Comparison of ENCODE assay signal across 19 cellular contexts in genomic region chr1:231729541-231729940, GRCh38.
"Had no signal": no experiment of that assay in that cellular context is flagged by ENCODE, and none has a peak within 500 bp of the region (broad histone marks: within the 10 kb centered on the region; RNA-seq: fewer than 3 reads in every experiment).

No MANE protein-coding gene starts in this region.

- H3K27ac ChIP-seq: breast epithelium, gastrocnemius medialis, tibial nerve, uterus had no signal

- H3K36me3 ChIP-seq: breast epithelium, gastrocnemius medialis, tibial nerve, uterus had no signal

- H3K4me1 ChIP-seq: breast epithelium, gastrocnemius medialis, uterus had no signal

- DNase-seq: activated CD4-positive, alpha-beta T cell treated with anti-CD3 and anti-CD28 coated beads, Interleukin-2, amount 10 ng/mL, durations not matched to agents 7 days and 5 days; activated CD8-positive, alpha-beta T cell treated with anti-CD3 and anti-CD28 coated beads, Interleukin-2, amount 10 ng/mL, durations not matched to agents 7 days and 5 days; activated naive CD4-positive, alpha-beta T cell treated with anti-CD3 and anti-CD28 coated beads for 36 hours; activated T-cell treated with anti-CD3 and anti-CD28 coated beads, Interleukin-2, amount 50 U/mL, for 24 hours; aorta; gastrocnemius medialis; head of caudate nucleus; kidney; midbrain; nephron progenitor cell; occipital lobe; retina; stimulated activated CD4-positive, alpha-beta T cell treated with anti-CD3 and anti-CD28 coated beads, Interleukin-2, amount 100 ng/mL, for 24 hours; stimulated activated naive CD8-positive, alpha-beta T cell treated with anti-CD3 and anti-CD28 coated beads, Interleukin-15, Interleukin-2, amounts not matched to agents 100 U/mL and 50 U/mL, for 24 hours; uterus had no signal

- H3K27me3 ChIP-seq: breast epithelium, gastrocnemius medialis, tibial nerve, uterus had no signal

- H3K4me3 ChIP-seq: breast epithelium, gastrocnemius medialis, lung, tibial nerve, uterus had no signal

- H3K9me3 ChIP-seq: breast epithelium, gastrocnemius medialis, tibial nerve, uterus had no signal

- ATAC-seq: activated CD8-positive, alpha-beta T cell treated with anti-CD3 and anti-CD28 coated beads, Interleukin-2, amount 10 ng/mL, durations not matched to agents 7 days and 5 days; gastrocnemius medialis; left lobe of liver; stimulated activated naive CD8-positive, alpha-beta T cell treated with anti-CD3 and anti-CD28 coated beads, Interleukin-15, Interleukin-2, amounts not matched to agents 100 U/mL and 50 U/mL, for 24 hours had no signal
